13 cellular contexts compared by ENCODE assay signal in the genomic region with DNA sequence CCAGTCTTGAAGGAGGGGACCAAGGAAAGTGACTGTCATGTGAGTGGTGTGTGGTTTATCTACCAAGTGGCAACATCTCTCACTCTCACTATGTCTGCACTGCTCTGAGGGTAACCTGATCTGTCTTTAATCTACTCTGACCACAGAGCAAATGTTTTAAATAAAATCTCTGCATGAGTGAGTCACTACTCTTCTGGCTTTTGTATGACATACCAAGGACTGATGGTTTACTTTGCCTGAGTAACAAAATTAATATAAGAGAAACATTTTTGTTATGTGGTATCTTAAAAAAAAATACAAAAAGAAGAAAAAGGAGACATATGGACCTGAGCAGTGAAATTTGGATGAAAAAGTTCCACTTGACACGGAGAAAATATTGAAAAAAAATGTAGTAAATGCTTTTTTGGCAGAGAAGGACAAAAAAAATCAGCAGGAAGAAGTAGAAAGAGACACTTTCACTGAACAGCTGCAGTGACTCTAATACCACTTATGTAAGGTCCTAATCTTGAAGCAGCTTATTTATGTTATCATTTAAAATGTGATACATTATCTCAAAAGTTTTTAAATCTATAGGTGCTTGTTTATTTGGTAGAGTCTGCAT.
DNase-seq lines count a peak whose midpoint lies in the region; ATAC-seq and TF ChIP-seq lines count a peak whose summit lies in the region.
"Had no signal": no experiment of that assay in that cellular context is flagged by ENCODE, and none has a peak within 500 bp of the region (broad histone marks: within the 10 kb centered on the region; RNA-seq: fewer than 3 reads in every experiment).

No MANE protein-coding gene starts in this region.

- no peaks in the 10 kb centered on the region for H3K27me3 Mint-ChIP-seq in activated CD4-positive, alpha-beta T cell treated with anti-CD3 and anti-CD28 coated beads for 36 hours
- no peaks in the 10 kb centered on the region for H3K27me3 Mint-ChIP-seq in activated CD4-positive, alpha-beta T cell treated with anti-CD3 and anti-CD28 coated beads, Interleukin-2, amount 10 ng/mL, durations not matched to agents 7 days and 5 days
- no peaks in the 10 kb centered on the region for H3K27me3 Mint-ChIP-seq in stimulated activated naive B cell treated with anti-CD40 and anti-IgM and Interleukin-4, amounts not matched to agents 10 μg/mL and 1 μg/mL and 100 μg/mL, for 72 hours
- no peaks in the 10 kb centered on the region for H3K27me3 Mint-ChIP-seq in activated CD4-positive, alpha-beta T cell treated with anti-CD3 and anti-CD28 coated beads, Interleukin-2, amount 10 ng/mL, durations not matched to agents 24 days and 14 days

- no peak for TF ChIP-seq CTCF in RWPE1 (conservative IDR thresholded peaks at IDR 0.05; ENCODE audit: low read depth)
- no peak for TF ChIP-seq CTCF in fibroblast of villous mesenchyme (IDR thresholded peaks at IDR 0.05; ENCODE audit: insufficient read depth, low read depth, low read length)

- H3K9me3 Mint-ChIP-seq in activated CD4-positive, alpha-beta T cell treated with anti-CD3 and anti-CD28 coated beads for 36 hours (ENCODE audit: low read depth), result peaks cover 2% of the 10 kb centered on the region
- no peaks in the 10 kb centered on the region for H3K9me3 Mint-ChIP-seq in activated CD4-positive, alpha-beta T cell treated with anti-CD3 and anti-CD28 coated beads, Interleukin-2, amount 10 ng/mL, durations not matched to agents 7 days and 5 days
- peaks cover 7 to 10% of the 10 kb centered on the region in 2 donors for H3K9me3 Mint-ChIP-seq in stimulated activated naive B cell treated with anti-CD40 and anti-IgM and Interleukin-4, amounts not matched to agents 10 μg/mL and 1 μg/mL and 100 μg/mL, for 72 hours
- peaks cover 3% of the 10 kb centered on the region for H3K9me3 Mint-ChIP-seq in activated CD4-positive, alpha-beta T cell treated with anti-CD3 and anti-CD28 coated beads, Interleukin-2, amount 10 ng/mL, durations not matched to agents 24 days and 14 days

- H3K4me1 Mint-ChIP-seq in activated CD4-positive, alpha-beta T cell treated with anti-CD3 and anti-CD28 coated beads for 36 hours, result no peaks in the 10 kb centered on the region
- H3K4me1 Mint-ChIP-seq in activated CD4-positive, alpha-beta T cell treated with anti-CD3 and anti-CD28 coated beads, Interleukin-2, amount 10 ng/mL, durations not matched to agents 7 days and 5 days, result no peaks in the 10 kb centered on the region
- peaks cover 2 to 6% of the 10 kb centered on the region in 2 donors for H3K4me1 Mint-ChIP-seq in stimulated activated naive B cell treated with anti-CD40 and anti-IgM and Interleukin-4, amounts not matched to agents 10 μg/mL and 1 μg/mL and 100 μg/mL, for 72 hours
- H3K4me1 Mint-ChIP-seq in activated CD4-positive, alpha-beta T cell treated with anti-CD3 and anti-CD28 coated beads, Interleukin-2, amount 10 ng/mL, durations not matched to agents 24 days and 14 days, result no peaks in the 10 kb centered on the region
- H3K4me1 Mint-ChIP-seq: B cell had no signal

- H3K36me3 Mint-ChIP-seq in activated CD4-positive, alpha-beta T cell treated with anti-CD3 and anti-CD28 coated beads for 36 hours (ENCODE audit: low read depth), result no peaks in the 10 kb centered on the region
- no peaks in the 10 kb centered on the region for H3K36me3 Mint-ChIP-seq in activated CD4-positive, alpha-beta T cell treated with anti-CD3 and anti-CD28 coated beads, Interleukin-2, amount 10 ng/mL, durations not matched to agents 7 days and 5 days (ENCODE audit: low read depth)
- H3K36me3 Mint-ChIP-seq in stimulated activated naive B cell treated with anti-CD40 and anti-IgM and Interleukin-4, amounts not matched to agents 10 μg/mL and 1 μg/mL and 100 μg/mL, for 72 hours, result no peaks in the 10 kb centered on the region
- H3K36me3 Mint-ChIP-seq in activated CD4-positive, alpha-beta T cell treated with anti-CD3 and anti-CD28 coated beads, Interleukin-2, amount 10 ng/mL, durations not matched to agents 24 days and 14 days (ENCODE audit: low read depth), result no peaks in the 10 kb centered on the region

- H3K4me3 ChIP-seq in fibroblast of villous mesenchyme (ENCODE audit: low read depth, low read length), result no peak overlapping the region
- H3K4me3 ChIP-seq: cardiac muscle cell had no signal

- H3K27ac Mint-ChIP-seq in activated CD4-positive, alpha-beta T cell treated with anti-CD3 and anti-CD28 coated beads for 36 hours, result no peak overlapping the region
- no peak overlapping the region for H3K27ac Mint-ChIP-seq in activated CD4-positive, alpha-beta T cell treated with anti-CD3 and anti-CD28 coated beads, Interleukin-2, amount 10 ng/mL, durations not matched to agents 7 days and 5 days
- H3K27ac Mint-ChIP-seq in stimulated activated naive B cell treated with anti-CD40 and anti-IgM and Interleukin-4, amounts not matched to agents 10 μg/mL and 1 μg/mL and 100 μg/mL, for 72 hours, result no peak overlapping the region
- H3K27ac Mint-ChIP-seq in activated CD4-positive, alpha-beta T cell treated with anti-CD3 and anti-CD28 coated beads, Interleukin-2, amount 10 ng/mL, durations not matched to agents 24 days and 14 days, result no peak overlapping the region
- H3K27ac Mint-ChIP-seq: B cell had no signal

- peak; percentile 6 for ATAC-seq in activated CD4-positive, alpha-beta T cell treated with anti-CD3 and anti-CD28 coated beads for 36 hours
- ATAC-seq in stimulated activated naive B cell treated with anti-CD40 and anti-IgM and Interleukin-4, amounts not matched to agents 10 μg/mL and 1 μg/mL and 100 μg/mL, for 72 hours (replicated peaks), result peak; percentile 87
- no peak for ATAC-seq in GM21515 (IDR thresholded peaks at IDR 0.05; ENCODE audit: unreplicated experiment)
- ATAC-seq: HCT116 had no signal

- CTCF ChIA-PET in activated CD4-positive, alpha-beta T cell treated with anti-CD3 and anti-CD28 coated beads for 36 hours (lab: Charles Lee), result no interaction called here
- CTCF ChIA-PET in activated CD4-positive, alpha-beta T cell treated with anti-CD3 and anti-CD28 coated beads, Interleukin-2, amount 10 ng/mL, durations not matched to agents 7 days and 5 days (lab: Charles Lee), result no interaction called here
- CTCF ChIA-PET in RWPE1 (lab: Yijun Ruan, JAX), result interaction anchor here (0.5 to 0.7 kb wide), 3 partner anchors 46 to 879 kb away, joined by 3 to 4 read pairs (median 3); no protein-coding TSS in a partner anchor

- DNase-seq in activated CD4-positive, alpha-beta T cell treated with anti-CD3 and anti-CD28 coated beads for 36 hours, result no peak
- no peak for DNase-seq in activated CD4-positive, alpha-beta T cell treated with anti-CD3 and anti-CD28 coated beads, Interleukin-2, amount 10 ng/mL, durations not matched to agents 7 days and 5 days
- DNase-seq in RWPE1 (ENCODE audit: low spot score) (peak; percentile 32), fibroblast of villous mesenchyme (ENCODE audit: low read depth) (peak; percentile 89), SW 1271 (lab: John Stamatoyannopoulos, UW) (no peak)
- DNase-seq in stimulated activated naive B cell treated with anti-CD40 and anti-IgM and Interleukin-4, amounts not matched to agents 10 μg/mL and 1 μg/mL and 100 μg/mL, for 72 hours, result no peak
- no peak for DNase-seq in activated CD4-positive, alpha-beta T cell treated with anti-CD3 and anti-CD28 coated beads, Interleukin-2, amount 10 ng/mL, durations not matched to agents 24 days and 14 days
- DNase-seq: activated CD4-positive, CD25-positive, alpha-beta regulatory T cell treated with anti-CD3 and anti-CD28 coated beads, Interleukin-2, amount 50 U/mL, for 72 hours; NK-92 treated with Interleukin-12 subunit alpha and Interleukin-12 subunit beta, amount 100 ng/mL, for 24 hours had no signal

- intact Hi-C loops in activated CD4-positive, alpha-beta T cell treated with anti-CD3 and anti-CD28 coated beads for 36 hours (cut with DNase I, micrococcal nuclease), result no loop called here
- intact Hi-C loops in activated CD4-positive, alpha-beta T cell treated with anti-CD3 and anti-CD28 coated beads, Interleukin-2, amount 10 ng/mL, durations not matched to agents 24 days and 14 days (cut with micrococcal nuclease), result no loop called here

- no peak overlapping the region for H3K27ac ChIP-seq in RWPE1
- H3K27ac ChIP-seq: cardiac muscle cell had no signal

- H3K4me3 Mint-ChIP-seq in activated CD4-positive, alpha-beta T cell treated with anti-CD3 and anti-CD28 coated beads for 36 hours, result no peak overlapping the region
- no peak overlapping the region for H3K4me3 Mint-ChIP-seq in activated CD4-positive, alpha-beta T cell treated with anti-CD3 and anti-CD28 coated beads, Interleukin-2, amount 10 ng/mL, durations not matched to agents 7 days and 5 days
- H3K4me3 Mint-ChIP-seq in stimulated activated naive B cell treated with anti-CD40 and anti-IgM and Interleukin-4, amounts not matched to agents 10 μg/mL and 1 μg/mL and 100 μg/mL, for 72 hours, result no peak overlapping the region
- H3K4me3 Mint-ChIP-seq in activated CD4-positive, alpha-beta T cell treated with anti-CD3 and anti-CD28 coated beads, Interleukin-2, amount 10 ng/mL, durations not matched to agents 24 days and 14 days, result no peak overlapping the region
- H3K4me3 Mint-ChIP-seq: B cell had no signal

- POLR2A ChIA-PET in activated CD4-positive, alpha-beta T cell treated with anti-CD3 and anti-CD28 coated beads for 36 hours (lab: Charles Lee), result no interaction called here
- POLR2A ChIA-PET in activated CD4-positive, alpha-beta T cell treated with anti-CD3 and anti-CD28 coated beads, Interleukin-2, amount 10 ng/mL, durations not matched to agents 7 days and 5 days (lab: Charles Lee), result no interaction called here
- POLR2A ChIA-PET in RWPE1 (lab: Yijun Ruan, JAX; ENCODE audit: low non-redundant PET), result no interaction called here

Comparison
In these comparisons a context has a peak if more than half of its experiments do, and no peak if none do; other contexts are left out.
1. DNase-seq: peak in RWPE1 (single experiment) and fibroblast of villous mesenchyme (single experiment); none in activated CD4-positive, alpha-beta T cell treated with anti-CD3 and anti-CD28 coated beads for 36 hours (single experiment), activated CD4-positive, alpha-beta T cell treated with anti-CD3 and anti-CD28 coated beads, Interleukin-2, amount 10 ng/mL, durations not matched to agents 7 days and 5 days (single experiment), stimulated activated naive B cell treated with anti-CD40 and anti-IgM and Interleukin-4, amounts not matched to agents 10 μg/mL and 1 μg/mL and 100 μg/mL, for 72 hours (single experiment), SW 1271 (0 of 2) and activated CD4-positive, alpha-beta T cell treated with anti-CD3 and anti-CD28 coated beads, Interleukin-2, amount 10 ng/mL, durations not matched to agents 24 days and 14 days (single experiment).